In genomic region chr6:90256698-90257485, GRCh38 we compare ENCODE assay signal across 11 cellular contexts. TPM values are rescaled to one million over a fixed set of nuclear protein-coding genes. Genes with fewer than 3 reads are reported as not detected.
DNase-seq lines count a peak whose midpoint lies in the region; ATAC-seq and TF ChIP-seq lines count a peak whose summit lies in the region.
"Had no signal": no experiment of that assay in that cellular context is flagged by ENCODE, and none has a peak within 500 bp of the region (broad histone marks: within the 10 kb centered on the region; RNA-seq: fewer than 3 reads in every experiment).

No MANE protein-coding gene starts in this region.

- peak overlapping the region in 2 of 4 donors; percentile 16 to 36 for H3K4me3 Mint-ChIP-seq in CD4-positive, CD25-positive, alpha-beta regulatory T cell

- peaks cover 14 to 52% (median 33%) of the 10 kb centered on the region in 4 donors for H3K4me1 Mint-ChIP-seq in CD4-positive, CD25-positive, alpha-beta regulatory T cell

- no peak overlapping the region for H2AK9ac ChIP-seq in IMR-90 (replicated peaks; ENCODE audit: low read depth, low read length, poor library complexity)

- no peaks in the 10 kb centered on the region for H3K9me3 ChIP-seq in CD4-positive, CD25-positive, alpha-beta regulatory T cell (ENCODE audit: control insufficient read depth in 2 of 2, low read length in 2 of 2)
- no peaks in the 10 kb centered on the region for H3K9me3 ChIP-seq in IMR-90 (ENCODE audit: control insufficient read depth, insufficient read depth, low read length)
- no peaks in the 10 kb centered on the region for H3K9me3 ChIP-seq in mesenchymal stem cell (ENCODE audit: control insufficient read depth, low read length)
- H3K9me3 ChIP-seq in BE2C: no peaks in the 10 kb centered on the region
- H3K9me3 ChIP-seq in body of pancreas: no peaks in the 10 kb centered on the region
- no peaks in the 10 kb centered on the region for H3K9me3 ChIP-seq in mucosa of descending colon
- H3K9me3 ChIP-seq: tibial nerve had no signal

- no peaks in the 10 kb centered on the region for H3K79me1 ChIP-seq in IMR-90 (ENCODE audit: low read depth in 1 of 2, low read length in 2 of 2)
- no peaks in the 10 kb centered on the region for H3K79me1 ChIP-seq in mesenchymal stem cell (replicated peaks; ENCODE audit: low read length, poor library complexity, severe bottlenecking)

- intact Hi-C loops in IMR-90 (cut with micrococcal nuclease): no loop called here
- intact Hi-C loops in body of pancreas (cut with DNase I): no loop called here
- intact Hi-C loops in mucosa of descending colon (cut with DNase I, micrococcal nuclease): no loop called here

- H3K27me3 Mint-ChIP-seq in CD4-positive, CD25-positive, alpha-beta regulatory T cell: peaks cover 3% of the 10 kb centered on the region

- CTCF ChIA-PET in IMR-90 (lab: Yijun Ruan, JAX): no interaction called here

- no peak overlapping the region for H2AK5ac ChIP-seq in IMR-90 (ENCODE audit: low read depth, low read length)
- no peak overlapping the region for H2AK5ac ChIP-seq in mesenchymal stem cell (ENCODE audit: low read length, severe bottlenecking)

- H3K14ac ChIP-seq in IMR-90 (replicated peaks; ENCODE audit: low read depth, low read length) (peak overlapping the region; percentile 71), mesenchymal stem cell (ENCODE audit: low read length in 2 of 2) (no peak overlapping the region)

- in situ Hi-C loops in IMR-90 (cut with MboI; ENCODE audit: low sequenced_read_pairs) (no loop called here), astrocyte of the spinal cord (cut with HindIII; ENCODE audit: low sequenced_read_pairs) (no loop called here)

- H3K4ac ChIP-seq in IMR-90 (ENCODE audit: low read depth, low read length) (peak overlapping the region; percentile 71; the same call in 1 of the 2 replicates), mesenchymal stem cell (ENCODE audit: low read depth in 1 of 2, low read length in 2 of 2) (no peak overlapping the region)

- H2BK12ac ChIP-seq in mesenchymal stem cell (ENCODE audit: low read length in 2 of 2): no peak overlapping the region

- no peaks in the 10 kb centered on the region for H3K36me3 ChIP-seq in CD4-positive, CD25-positive, alpha-beta regulatory T cell (ENCODE audit: control insufficient read depth, insufficient read depth, low read length)
- H3K36me3 ChIP-seq in IMR-90 (ENCODE audit: control insufficient read depth, insufficient read depth, low read length): no peaks in the 10 kb centered on the region
- no peaks in the 10 kb centered on the region for H3K36me3 ChIP-seq in mesenchymal stem cell (ENCODE audit: control insufficient read depth in 1 of 2, insufficient read depth in 2 of 2, low read depth in 1 of 2, low read length in 2 of 2)
- no peaks in the 10 kb centered on the region for H3K36me3 ChIP-seq in BE2C
- no peaks in the 10 kb centered on the region for H3K36me3 ChIP-seq in body of pancreas (replicated peaks in 1 of 2; ENCODE audit: insufficient read depth in 1 of 2, low read depth in 2 of 2)
- no peaks in the 10 kb centered on the region for H3K36me3 ChIP-seq in mucosa of descending colon (ENCODE audit: low read depth)

- no peak overlapping the region for H4K91ac ChIP-seq in IMR-90 (ENCODE audit: insufficient read depth, low read depth, low read length)
- no peak overlapping the region for H4K91ac ChIP-seq in mesenchymal stem cell (ENCODE audit: low read length)

- H3K23ac ChIP-seq in IMR-90 (ENCODE audit: low read depth, low read length) (no peak overlapping the region), mesenchymal stem cell (ENCODE audit: low read length in 2 of 2) (no peak overlapping the region)

- H4K8ac ChIP-seq in IMR-90 (ENCODE audit: low read depth in 2 of 2, low read length in 2 of 2): peak overlapping the region; percentile 20 to 82
- H4K8ac ChIP-seq in mesenchymal stem cell (ENCODE audit: low read length): no peak overlapping the region

- WGBS in IMR-90 (ENCODE audit: extremely low coverage in 2 of 2, insufficient read length in 1 of 2), 2 experiments: no CpG with 5 or more reads among the region's 4 CpGs
- no CpG with 5 or more reads among the region's 4 CpGs for WGBS in mesenchymal stem cell
- 86 to 91% methylated on average over 4 of the region's 4 CpGs for WGBS in body of pancreas, 2 donors

- H3K56ac ChIP-seq in IMR-90 (ENCODE audit: extremely low read depth, insufficient read depth, low read length): no peak overlapping the region

- H3K36me3 Mint-ChIP-seq in CD4-positive, CD25-positive, alpha-beta regulatory T cell: peaks cover 40% of the 10 kb centered on the region

- no peak for TF ChIP-seq RAD21 in IMR-90 (IDR thresholded peaks at IDR 0.05; ENCODE audit: low read length)

- no peaks in the 10 kb centered on the region; the same call in 1 of the 2 replicates for H3K9me1 ChIP-seq in IMR-90 (ENCODE audit: insufficient read depth, low read length)

- peak overlapping the region; percentile 72 for H2BK5ac ChIP-seq in IMR-90 (ENCODE audit: low read depth, low read length, poor library complexity, severe bottlenecking)
- no peak overlapping the region for H2BK5ac ChIP-seq in mesenchymal stem cell (ENCODE audit: low read depth, low read length, poor library complexity, severe bottlenecking)

- H4K5ac ChIP-seq in IMR-90 (ENCODE audit: low read depth, low read length): no peak overlapping the region; the same call in 1 of the 2 replicates

- peak overlapping the region in 2 of 3 donors; percentile 23 to 70 for H3K27ac Mint-ChIP-seq in CD4-positive, CD25-positive, alpha-beta regulatory T cell

- no peak overlapping the region for H2AFZ ChIP-seq in IMR-90 (replicated peaks; ENCODE audit: low read length, poor library complexity)
- H2AFZ ChIP-seq in mesenchymal stem cell (ENCODE audit: low read depth, low read length): no peak overlapping the region

- no peak for TF ChIP-seq POLR2A in IMR-90 (IDR thresholded peaks at IDR 0.05; ENCODE audit: low read depth, low read length)
- no peak for TF ChIP-seq POLR2A in body of pancreas (IDR thresholded peaks at IDR 0.05)

- peak overlapping the region; percentile 87; the same call in 1 of the 2 replicates for H3K18ac ChIP-seq in IMR-90 (ENCODE audit: low read depth, low read length)
- H3K18ac ChIP-seq in mesenchymal stem cell (ENCODE audit: low read depth in 1 of 2, low read length in 2 of 2): no peak overlapping the region

- peak overlapping the region; percentile 73; the same call in 1 of the 3 replicates for H2BK15ac ChIP-seq in IMR-90 (ENCODE audit: low read depth, low read length)
- H2BK15ac ChIP-seq in mesenchymal stem cell (ENCODE audit: low read depth, poor library complexity, severe bottlenecking): no peak overlapping the region

- H2BK20ac ChIP-seq in IMR-90 (ENCODE audit: low read depth, low read length): peak overlapping the region; percentile 80; the same call in 1 of the 2 replicates

- DNase-seq in CD4-positive, CD25-positive, alpha-beta regulatory T cell: peak in 2 of 3 donors; percentile 43 to 44
- DNase-seq in IMR-90: peak; percentile 90
- DNase-seq in astrocyte of the spinal cord (ENCODE audit: low read depth, low spot score): peak; percentile 87
- peak; percentile 22 for DNase-seq in mesenchymal stem cell
- DNase-seq in BE2C: no peak
- DNase-seq in body of pancreas: no peak
- DNase-seq in mucosa of descending colon: no peak
- no peak for DNase-seq in activated effector memory CD4-positive, alpha-beta T cell treated with Interleukin-2 at 50 U/mL for 16 hours
- DNase-seq: DMS153; stimulated activated CD4-positive, alpha-beta T cell treated with anti-CD3 and anti-CD28 coated beads, Interleukin-4, amount 100 ng/mL, for 1 hour had no signal

- H3K27me3 ChIP-seq in CD4-positive, CD25-positive, alpha-beta regulatory T cell (ENCODE audit: control insufficient read depth, insufficient read depth, low read length): no peaks in the 10 kb centered on the region
- no peaks in the 10 kb centered on the region; the same call in 1 of the 2 replicates for H3K27me3 ChIP-seq in IMR-90 (ENCODE audit: control insufficient read depth, insufficient read depth, low read length)
- no peaks in the 10 kb centered on the region for H3K27me3 ChIP-seq in mesenchymal stem cell (ENCODE audit: control insufficient read depth in 1 of 2, insufficient read depth in 1 of 2, low read length in 2 of 2)
- H3K27me3 ChIP-seq in BE2C: no peaks in the 10 kb centered on the region; the same call in 1 of the 2 replicates
- no peaks in the 10 kb centered on the region for H3K27me3 ChIP-seq in body of pancreas
- H3K27me3 ChIP-seq: tibial nerve had no signal

- peaks cover 9% of the 10 kb centered on the region for H3K4me1 ChIP-seq in CD4-positive, CD25-positive, alpha-beta regulatory T cell (ENCODE audit: control insufficient read depth, insufficient read depth, low read length, poor library complexity, severe bottlenecking)
- H3K4me1 ChIP-seq in IMR-90 (ENCODE audit: control insufficient read depth, insufficient read depth, low read length) (no peaks in the 10 kb centered on the region; the same call in 1 of the 2 replicates), mesenchymal stem cell (ENCODE audit: control insufficient read depth, insufficient read depth, low read depth, low read length) (no peaks in the 10 kb centered on the region), BE2C (no peaks in the 10 kb centered on the region), body of pancreas (no peaks in the 10 kb centered on the region), mucosa of descending colon (ENCODE audit: low read depth) (no peaks in the 10 kb centered on the region)
- H3K4me1 ChIP-seq: tibial nerve had no signal

- POLR2A ChIA-PET in IMR-90 (lab: Charles Lee; ENCODE audit: unreplicated experiment): no interaction called here

- no peak for TF ChIP-seq CTCF in IMR-90 (conservative IDR thresholded peaks at IDR 0.05; ENCODE audit: low read depth, low read length)
- no peak for TF ChIP-seq CTCF in astrocyte of the spinal cord (IDR thresholded peaks at IDR 0.05; ENCODE audit: low read depth, low read length)
- TF ChIP-seq CTCF in BE2C (IDR thresholded peaks at IDR 0.05; ENCODE audit: low read depth, low read length): no peak
- no peak for TF ChIP-seq CTCF in body of pancreas (IDR thresholded peaks at IDR 0.05)
- no peak for TF ChIP-seq CTCF in mucosa of descending colon (IDR thresholded peaks at IDR 0.05)

- H4K20me1 ChIP-seq in IMR-90 (ENCODE audit: insufficient read depth, low read length): no peaks in the 10 kb centered on the region

- no peak overlapping the region for H3K9ac ChIP-seq in IMR-90 (ENCODE audit: low read depth, low read length)
- H3K9ac ChIP-seq in mesenchymal stem cell (ENCODE audit: low read length): no peak overlapping the region

- dilution Hi-C loops in IMR-90 (cut with HindIII; ENCODE audit: low sequenced_read_pairs, unreplicated experiment): no loop called here

- peak overlapping the region; percentile 1 for H3K4me3 ChIP-seq in CD4-positive, CD25-positive, alpha-beta regulatory T cell (ENCODE audit: low read depth, low read length)
- H3K4me3 ChIP-seq in IMR-90 (ENCODE audit: insufficient read depth, low read depth, low read length) (no peak overlapping the region), astrocyte of the spinal cord (ENCODE audit: low read depth, low read length) (no peak overlapping the region), mesenchymal stem cell (ENCODE audit: insufficient read depth in 1 of 2, low read depth in 1 of 2, low read length in 2 of 2) (no peak overlapping the region), BE2C (ENCODE audit: low read depth, low read length) (no peak overlapping the region), body of pancreas (no peak overlapping the region), mucosa of descending colon (no peak overlapping the region)
- H3K4me3 ChIP-seq: tibial nerve had no signal

- no peak overlapping the region for H3K27ac ChIP-seq in CD4-positive, CD25-positive, alpha-beta regulatory T cell (ENCODE audit: insufficient read depth, low read length, poor library complexity, severe bottlenecking)
- H3K27ac ChIP-seq in IMR-90 (ENCODE audit: insufficient read depth, low read length) (no peak overlapping the region), mesenchymal stem cell (ENCODE audit: low read length, poor library complexity, severe bottlenecking) (no peak overlapping the region), body of pancreas (no peak overlapping the region)
- H3K27ac ChIP-seq: tibial nerve had no signal

- H2BK120ac ChIP-seq in IMR-90 (ENCODE audit: low read depth, low read length) (peak overlapping the region; percentile 92), mesenchymal stem cell (ENCODE audit: low read depth, low read length) (no peak overlapping the region)

- BruUV-seq in IMR-90 (replicated peaks; lab: Mats Ljungman, UMichigan): no TSS peak

- H3K9me3 Mint-ChIP-seq in CD4-positive, CD25-positive, alpha-beta regulatory T cell: peaks cover 2 to 6% (median 5%) of the 10 kb centered on the region in 7 donors

- H3K4me2 ChIP-seq in IMR-90 (ENCODE audit: low read depth, low read length): no peak overlapping the region; the same call in 1 of the 2 replicates
- no peak overlapping the region for H3K4me2 ChIP-seq in mesenchymal stem cell (ENCODE audit: low read length, poor library complexity, severe bottlenecking)

- peak; percentile 34 to 56 for ATAC-seq in CD4-positive, CD25-positive, alpha-beta regulatory T cell (ENCODE audit: low read depth in 2 of 2)
- ATAC-seq in IMR-90 (ENCODE audit: low read depth) (peak; percentile 93), body of pancreas (no peak), mucosa of descending colon (no peak)

RNA-seq across cellular contexts. Expression of gene BACH2, which starts 39.8 kb away (rescaled TPM):
- total RNA-seq in CD4-positive, CD25-positive, alpha-beta regulatory T cell: 51.3 TPM
- polyA plus RNA-seq in CD4-positive, CD25-positive, alpha-beta regulatory T cell: 10 to 100 TPM in 1 of 4 donors, 1 to 10 TPM in 3; 3.8 to 12.2 (median 5.7) TPM
- 1.1 and 1.3 TPM in 2 replicates for total RNA-seq in IMR-90 (2012; rRNA removed)
- polyA plus RNA-seq in IMR-90 (2012; rRNA removed): 0.87 and 1.4 TPM in 2 replicates
- polyA plus RNA-seq in IMR-90 (2012; cell fraction: cytosol; rRNA removed): 0.68 and 1.0 TPM in 2 replicates
- 0.66 and 1.2 TPM in 2 replicates for polyA plus RNA-seq in IMR-90 (2012; cell fraction: nucleus; rRNA removed; ENCODE audit: low replicate concordance)
- polyA plus RNA-seq in mesenchymal stem cell (2013, experiment 1 of 2): 0.25 TPM
- 0.26 TPM for polyA plus RNA-seq in mesenchymal stem cell (2013, experiment 2 of 2)
- polyA plus RNA-seq in BE2C (2012; ENCODE audit: insufficient read depth, insufficient read length, low read depth): 0.14 TPM
- 1 to 10 TPM; 2.1 to 3.3 TPM for total RNA-seq in body of pancreas
- 1 to 10 TPM in 2 of 3 donors, under 1 TPM in 1; 0.96 to 1.6 (median 1.2) TPM for total RNA-seq in mucosa of descending colon

Comparison
In these comparisons a context has a peak if more than half of its experiments do, and no peak if none do; other contexts are left out.
1. ATAC-seq: peak in CD4-positive, CD25-positive, alpha-beta regulatory T cell (2 of 2) and IMR-90 (single experiment); none in body of pancreas (single experiment) and mucosa of descending colon (single experiment).
2. DNase-seq: peak in CD4-positive, CD25-positive, alpha-beta regulatory T cell (2 of 3), IMR-90 (single experiment), astrocyte of the spinal cord (single experiment) and mesenchymal stem cell (single experiment); none in BE2C (single experiment), body of pancreas (0 of 4), mucosa of descending colon (0 of 3) and activated effector memory CD4-positive, alpha-beta T cell treated with Interleukin-2 at 50 U/mL for 16 hours (single experiment).
3. RNA of gene BACH2, which starts 39.8 kb away (total RNA-seq): 51.3 TPM in CD4-positive, CD25-positive, alpha-beta regulatory T cell (single experiment); 2.1 to 3.3 TPM in body of pancreas, 1.1 to 1.3 TPM in IMR-90 and 0.96 to 1.6 TPM in mucosa of descending colon; every median in the first group is over 10 times any median in the second.